ENCODE assay signal across 16 cellular contexts in the genomic region with DNA sequence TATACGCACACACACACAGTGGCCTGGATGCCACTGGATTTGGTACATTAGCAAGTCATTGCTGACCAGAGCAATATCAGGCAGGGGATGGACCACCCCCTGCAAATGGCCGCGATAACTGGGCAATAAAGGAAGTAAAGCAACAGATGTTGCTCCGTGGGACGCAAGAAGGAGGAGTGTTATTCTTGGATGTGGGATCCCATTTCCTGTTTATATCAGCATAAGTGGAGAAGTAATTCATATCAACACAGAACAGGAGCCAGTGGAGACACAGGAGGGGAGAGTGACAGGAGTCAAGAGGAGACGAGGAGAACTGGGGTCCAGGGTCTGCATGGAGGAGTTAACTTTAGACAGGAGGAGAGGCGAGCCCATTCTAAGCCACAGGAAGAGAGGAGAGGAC. TPM values are rescaled to one million over a fixed set of nuclear protein-coding genes. Genes with fewer than 3 reads are reported as not detected.
DNase-seq lines count a peak whose midpoint lies in the region; TF ChIP-seq lines count a peak whose summit lies in the region.
"Had no signal": no experiment of that assay in that cellular context is flagged by ENCODE, and none has a peak within 500 bp of the region (broad histone marks: within the 10 kb centered on the region; RNA-seq: fewer than 3 reads in every experiment).

No MANE protein-coding gene starts in this region.

- H3K36me3 ChIP-seq in hepatocyte (replicated peaks; ENCODE audit: insufficient read depth, low read depth) (no peaks in the 10 kb centered on the region), OCI-LY7 (ENCODE audit: insufficient read depth, low read length) (peaks cover 89% of the 10 kb centered on the region)

- TF ChIP-seq CTCF in hepatocyte (IDR thresholded peaks at IDR 0.05; ENCODE audit: poor library complexity) (no peak), OCI-LY7 (conservative IDR thresholded peaks at IDR 0.05; ENCODE audit: low read length) (no peak)

- H3K4me1 Mint-ChIP-seq in activated naive CD4-positive, alpha-beta T cell treated with anti-CD3 and anti-CD28 coated beads, Interleukin-2, amount 10 ng/mL, durations not matched to agents 7 days and 5 days, result peaks cover 5% of the 10 kb centered on the region
- H3K4me1 Mint-ChIP-seq: neural progenitor cell had no signal

- POLR2A ChIA-PET in OCI-LY7 (lab: Charles Lee), result no interaction called here

- DNase-seq in activated naive CD4-positive, alpha-beta T cell treated with anti-CD3 and anti-CD28 coated beads, Interleukin-2, amount 10 ng/mL, durations not matched to agents 7 days and 5 days, result no peak
- no peak for DNase-seq in activated naive CD4-positive, alpha-beta T cell (lab: John Stamatoyannopoulos, UW)
- DNase-seq in UCSD-AML1 (lab: John Stamatoyannopoulos, UW; ENCODE audit: unreplicated experiment), result peak; percentile 76
- DNase-seq in cardiac septum (ENCODE audit: low spot score), result peak; percentile 14
- peak; percentile 26 for DNase-seq in smooth muscle cell of the brain vasculature (ENCODE audit: low read depth, low spot score)
- DNase-seq in NCI-H510A treated with DMSO at 0.1 percent for 48 hours (lab: John Stamatoyannopoulos, UW), result no peak
- no peak for DNase-seq in hepatocyte (ENCODE audit: low spot score)
- no peak for DNase-seq in OCI-LY7 (ENCODE audit: low spot score)
- DNase-seq: activated CD4-positive, CD25-positive, alpha-beta regulatory T cell treated with anti-CD3 and anti-CD28 coated beads, Interleukin-2, amount 50 U/mL, for 72 hours; activated T-cell treated with anti-CD3 and anti-CD28 coated beads, Interleukin-2, amount 50 U/mL, for 72 hours; HFFc6; NCI-H187 treated with DMSO at 0.1 percent for 48 hours; NCI-H524; PC-9; trophoblast cell had no signal

- peaks cover 2% of the 10 kb centered on the region for H3K79me2 ChIP-seq in hepatocyte
- no peaks in the 10 kb centered on the region for H3K79me2 ChIP-seq in OCI-LY7 (ENCODE audit: insufficient read depth, low read depth, low read length)

- H3K9me3 Mint-ChIP-seq in activated naive CD4-positive, alpha-beta T cell treated with anti-CD3 and anti-CD28 coated beads, Interleukin-2, amount 10 ng/mL, durations not matched to agents 7 days and 5 days, result no peaks in the 10 kb centered on the region
- H3K9me3 Mint-ChIP-seq: activated T-cell treated with anti-CD3 and anti-CD28 coated beads, Interleukin-2, amount 50 U/mL, for 72 hours; HFFc6; neural progenitor cell had no signal

- H3K4me1 ChIP-seq in hepatocyte (ENCODE audit: insufficient read depth) (no peaks in the 10 kb centered on the region), OCI-LY7 (ENCODE audit: insufficient read depth, low read length, poor library complexity, severe bottlenecking) (no peaks in the 10 kb centered on the region)
- H3K4me1 ChIP-seq: neural progenitor cell had no signal

- no peaks in the 10 kb centered on the region for H3K9me3 ChIP-seq in hepatocyte (ENCODE audit: low read depth)
- no peaks in the 10 kb centered on the region for H3K9me3 ChIP-seq in OCI-LY7 (ENCODE audit: low read length)

- H2AFZ ChIP-seq in hepatocyte (no peak overlapping the region), OCI-LY7 (ENCODE audit: low read length) (no peak overlapping the region)
- H2AFZ ChIP-seq: neural progenitor cell, PC-9 had no signal

- peak overlapping the region; percentile 21 for H3K27ac Mint-ChIP-seq in activated naive CD4-positive, alpha-beta T cell treated with anti-CD3 and anti-CD28 coated beads, Interleukin-2, amount 10 ng/mL, durations not matched to agents 7 days and 5 days
- H3K27ac Mint-ChIP-seq: activated T-cell treated with anti-CD3 and anti-CD28 coated beads, Interleukin-2, amount 50 U/mL, for 72 hours; HFFc6; neural progenitor cell had no signal

- H3K27me3 Mint-ChIP-seq in activated naive CD4-positive, alpha-beta T cell treated with anti-CD3 and anti-CD28 coated beads, Interleukin-2, amount 10 ng/mL, durations not matched to agents 7 days and 5 days, result no peaks in the 10 kb centered on the region

- CTCF ChIA-PET in activated naive CD4-positive, alpha-beta T cell treated with anti-CD3 and anti-CD28 coated beads, Interleukin-2, amount 10 ng/mL, durations not matched to agents 7 days and 5 days (lab: Charles Lee), result no interaction called here
- CTCF ChIA-PET in OCI-LY7 (lab: Charles Lee; ENCODE audit: unreplicated experiment), result no interaction called here

- H3K9me2 ChIP-seq in hepatocyte (replicated peaks; ENCODE audit: insufficient read depth), result no peaks in the 10 kb centered on the region
- H3K9me2 ChIP-seq in OCI-LY7 (ENCODE audit: insufficient read depth, low read length), result no peaks in the 10 kb centered on the region

- H3K4me2 ChIP-seq in hepatocyte (no peak overlapping the region), OCI-LY7 (ENCODE audit: low read length) (no peak overlapping the region)
- H3K4me2 ChIP-seq: neural progenitor cell, PC-9 had no signal

- no peak overlapping the region for H3K27ac ChIP-seq in hepatocyte
- H3K27ac ChIP-seq in OCI-LY7 (ENCODE audit: low read depth, low read length, poor library complexity, severe bottlenecking), result no peak overlapping the region
- H3K27ac ChIP-seq: neural progenitor cell, PC-9 had no signal

- BruUV-seq in OCI-LY7 (replicated peaks; lab: Mats Ljungman, UMichigan), result no TSS peak

- WGBS in hepatocyte (ENCODE audit: low lambda C conversion rate, missing lambda C conversion rate), result 87% methylated on average over 7 of the region's 7 CpGs

- no peaks in the 10 kb centered on the region for H3K27me3 ChIP-seq in hepatocyte
- H3K27me3 ChIP-seq: neural progenitor cell had no signal

- peaks cover 37% of the 10 kb centered on the region for H3K36me3 Mint-ChIP-seq in activated naive CD4-positive, alpha-beta T cell treated with anti-CD3 and anti-CD28 coated beads, Interleukin-2, amount 10 ng/mL, durations not matched to agents 7 days and 5 days

- intact Hi-C loops in cardiac septum (cut with DNase I), result no loop called here
- intact Hi-C loops in OCI-LY7 (cut with micrococcal nuclease; ENCODE audit: unreplicated experiment), result no loop called here

- H3K4me3 ChIP-seq in hepatocyte, result no peak overlapping the region
- H3K4me3 ChIP-seq in OCI-LY7 (ENCODE audit: low read depth, low read length, poor library complexity, severe bottlenecking), result no peak overlapping the region
- H3K4me3 ChIP-seq: neural progenitor cell, PC-9 had no signal

- no peak overlapping the region for H3K4me3 Mint-ChIP-seq in activated naive CD4-positive, alpha-beta T cell treated with anti-CD3 and anti-CD28 coated beads, Interleukin-2, amount 10 ng/mL, durations not matched to agents 7 days and 5 days
- H3K4me3 Mint-ChIP-seq: activated T-cell treated with anti-CD3 and anti-CD28 coated beads, Interleukin-2, amount 50 U/mL, for 72 hours; HFFc6; neural progenitor cell had no signal

- no peaks in the 10 kb centered on the region for H4K20me1 ChIP-seq in hepatocyte (ENCODE audit: insufficient read depth, poor library complexity, severe bottlenecking)
- H4K20me1 ChIP-seq in OCI-LY7 (ENCODE audit: insufficient read depth, low read length), result no peaks in the 10 kb centered on the region

RNA-seq across cellular contexts. Expression of gene RUFY1, which starts 18.4 kb away (rescaled TPM):
- total RNA-seq in cardiac septum, result 24.7 TPM
- 41.2 and 42.3 TPM in 2 replicates for total RNA-seq in hepatocyte
- 37.3 and 38.6 TPM in 2 replicates for polyA plus RNA-seq in hepatocyte
- 35.8 and 46.2 TPM in 2 replicates for total RNA-seq in OCI-LY7 (2014; rRNA removed; shearing (Covaris generic))
- 43.5 and 47.7 TPM in 2 replicates for total RNA-seq in OCI-LY7 (2022)

RNA-seq across cellular contexts. Expression of gene HNRNPH1, which starts 54.7 kb away (rescaled TPM):
- total RNA-seq in cardiac septum (222 TPM), hepatocyte (392 and 485 TPM in 2 replicates), OCI-LY7 (2022) (959 and 1,011 TPM in 2 replicates)
- 99.9 and 123 TPM in 2 replicates for polyA plus RNA-seq in hepatocyte
- 814 and 1,035 TPM in 2 replicates for total RNA-seq in OCI-LY7 (2014; rRNA removed; shearing (Covaris generic))

Comparison
In these comparisons a context has a peak if more than half of its experiments do, and no peak if none do; other contexts are left out.
1. DNase-seq: peak in UCSD-AML1 (single experiment), cardiac septum (single experiment) and smooth muscle cell of the brain vasculature (single experiment); none in activated naive CD4-positive, alpha-beta T cell treated with anti-CD3 and anti-CD28 coated beads, Interleukin-2, amount 10 ng/mL, durations not matched to agents 7 days and 5 days (single experiment), activated naive CD4-positive, alpha-beta T cell (0 of 4), NCI-H510A treated with DMSO at 0.1 percent for 48 hours (single experiment), hepatocyte (single experiment) and OCI-LY7 (single experiment).